ENCODE assay signal across 9 cellular contexts in the genomic region with DNA sequence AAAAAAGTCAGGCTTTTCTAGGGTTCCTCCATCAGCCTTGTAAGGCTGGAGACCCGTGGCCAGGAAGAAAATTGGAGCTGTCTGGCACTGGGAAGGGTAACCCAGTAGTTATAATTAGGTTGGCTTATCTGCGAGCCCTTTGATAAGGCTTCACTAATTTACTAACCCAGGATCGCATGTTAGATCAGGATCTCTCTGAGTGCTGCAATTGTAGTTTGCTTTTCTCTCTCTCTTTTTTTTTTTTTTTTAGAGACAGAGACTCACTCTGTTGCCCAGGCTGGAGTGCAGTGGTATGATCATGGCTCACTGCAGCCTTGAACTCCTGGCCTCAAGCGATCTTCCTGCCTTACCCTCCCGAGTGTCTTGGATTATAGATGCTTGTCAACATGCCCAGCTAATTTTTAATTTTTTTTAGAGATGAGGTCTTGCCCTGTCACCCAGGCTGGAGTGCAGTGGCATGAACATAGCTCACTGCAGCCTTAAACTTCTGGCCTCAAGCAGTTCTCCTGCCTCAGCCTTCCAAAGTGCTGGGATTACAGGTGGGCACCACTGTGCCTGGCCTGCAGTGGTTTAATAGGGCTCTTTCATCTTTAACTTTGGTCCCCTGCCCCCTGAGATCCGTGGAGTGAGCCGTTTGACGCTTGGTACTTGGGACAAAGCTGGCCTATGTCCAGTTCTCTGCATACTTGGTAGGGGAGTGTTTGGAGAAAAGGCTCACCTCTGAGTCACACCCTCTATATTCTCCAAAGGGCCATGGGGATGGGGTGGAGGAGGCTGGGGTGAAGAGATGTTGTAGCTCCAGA. TPM values are rescaled to one million over a fixed set of nuclear protein-coding genes. Genes with fewer than 3 reads are reported as not detected.
A peak's percentile ranks its signal among the peaks of the same experiment; 100 is the strongest.
DNase-seq lines count a peak whose midpoint lies in the region; ATAC-seq, FAIRE-seq and TF ChIP-seq lines count a peak whose summit lies in the region.
"Had no signal": no experiment of that assay in that cellular context is flagged by ENCODE, and none has a peak within 500 bp of the region (broad histone marks: within the 10 kb centered on the region; RNA-seq: fewer than 3 reads in every experiment).

No MANE protein-coding gene starts in this region.

- POLR2A ChIA-PET in CD8-positive, alpha-beta memory T cell (lab: Charles Lee): no interaction called here
- POLR2A ChIA-PET in K562 (lab: Yijun Ruan, JAX): interaction anchor here (1.0 to 1.1 kb wide), 4 partner anchors 9 to 78 kb away, joined by 3 to 4 read pairs (median 4); a partner anchor contains a TSS

- TF ChIP-seq CTCF in K562 (IDR thresholded peaks at IDR 0.05 in 2 of 3, conservative IDR thresholded peaks at IDR 0.05 in 1 of 3; ENCODE audit: insufficient read depth in 2 of 3, low read depth in 1 of 3, low read length in 3 of 3): no peak
- no peak for TF ChIP-seq CTCF in uterus (IDR thresholded peaks at IDR 0.05)

- no peaks in the 10 kb centered on the region for H3K9me3 ChIP-seq in CD8-positive, alpha-beta memory T cell (ENCODE audit: low read length)
- H3K9me3 ChIP-seq in HUES6 (ENCODE audit: control insufficient read depth, insufficient read depth, low read depth, low read length): peaks cover 13% of the 10 kb centered on the region
- peaks cover 16% of the 10 kb centered on the region for H3K9me3 ChIP-seq in K562 (replicated peaks; ENCODE audit: control insufficient read depth, insufficient read depth, low read depth, low read length)
- H3K9me3 ChIP-seq in uterus: no peaks in the 10 kb centered on the region

- H4K20me1 ChIP-seq in K562 (replicated peaks; ENCODE audit: control insufficient read depth, insufficient read depth, low read length): no peaks in the 10 kb centered on the region

- H3K36me3 ChIP-seq in CD8-positive, alpha-beta memory T cell (ENCODE audit: insufficient read depth, low read length): no peaks in the 10 kb centered on the region
- H3K36me3 ChIP-seq in HUES6 (ENCODE audit: control insufficient read depth, insufficient read depth, low read length) (no peaks in the 10 kb centered on the region), K562 (ENCODE audit: control insufficient read depth, insufficient read depth, low read length) (peaks cover 19% of the 10 kb centered on the region), uterus (no peaks in the 10 kb centered on the region)

- H3K9ac ChIP-seq in HUES6 (ENCODE audit: low read length): no peak overlapping the region
- no peak overlapping the region for H3K9ac ChIP-seq in K562 (ENCODE audit: insufficient read depth in 1 of 2, low read depth in 2 of 2, low read length in 2 of 2)

- no peaks in the 10 kb centered on the region for H3K27me3 Mint-ChIP-seq in CD8-positive, alpha-beta memory T cell

- WGBS in K562 (ENCODE audit: insufficient coverage, low coverage, missing lambda C conversion rate): 30% methylated on average over 8 of the region's 8 CpGs

- H3K4me2 ChIP-seq in K562 (ENCODE audit: insufficient read depth, low read length): no peak overlapping the region

- H3K27ac Mint-ChIP-seq in CD8-positive, alpha-beta memory T cell: peak overlapping the region; percentile 22 to 94 (median 54)

- no peak overlapping the region for H3K4me3 ChIP-seq in CD8-positive, alpha-beta memory T cell (ENCODE audit: low read length)
- H3K4me3 ChIP-seq in HUES6 (ENCODE audit: low read depth, low read length): no peak overlapping the region
- no peak overlapping the region for H3K4me3 ChIP-seq in K562
- H3K4me3 ChIP-seq in uterus: no peak overlapping the region

- CTCF ChIA-PET in CD8-positive, alpha-beta memory T cell (lab: Charles Lee): interaction anchor here (0.6 to 1.4 kb wide), 2 partner anchors 8 to 16 kb away, joined by 3 to 4 read pairs; no protein-coding TSS in a partner anchor
- CTCF ChIA-PET in K562 (lab: Yijun Ruan, JAX; ENCODE audit: low intra/inter-chr PET ratio): no interaction called here

- H3K27me3 ChIP-seq in CD8-positive, alpha-beta memory T cell (ENCODE audit: insufficient read depth, low read length, poor library complexity, severe bottlenecking): no peaks in the 10 kb centered on the region
- H3K27me3 ChIP-seq in HUES6 (ENCODE audit: control insufficient read depth, insufficient read depth, low read length) (no peaks in the 10 kb centered on the region), K562 (ENCODE audit: control insufficient read depth in 2 of 2, insufficient read depth in 2 of 2, low read length in 2 of 2) (no peaks in the 10 kb centered on the region), uterus (no peaks in the 10 kb centered on the region)

- H2AFZ ChIP-seq in K562 (ENCODE audit: low read depth, low read length): no peak overlapping the region

- no TSS peak for BruUV-seq in K562 (replicated peaks; lab: Mats Ljungman, UMichigan)

- no peak for TF ChIP-seq EP300 in K562 (IDR thresholded peaks at IDR 0.05; ENCODE audit: low read length)

- H3K4me3 Mint-ChIP-seq in CD8-positive, alpha-beta memory T cell: no peak overlapping the region
- H3K4me3 Mint-ChIP-seq: immature natural killer cell had no signal

- intact Hi-C loops in K562 (cut with micrococcal nuclease) (no loop called here), uterus (cut with DNase I; ENCODE audit: low total_unique reads) (no loop called here)

- FAIRE-seq in K562 (lab: Jason Lieb, UNC): peak; percentile 35

- no peak for TF ChIP-seq POLR2A in K562 (conservative IDR thresholded peaks at IDR 0.05)
- no peak for TF ChIP-seq POLR2A in uterus (IDR thresholded peaks at IDR 0.05)

- no peaks in the 10 kb centered on the region for H3K9me1 ChIP-seq in K562 (ENCODE audit: control insufficient read depth, insufficient read depth, low read length)

- H3K9me3 Mint-ChIP-seq in CD8-positive, alpha-beta memory T cell: peaks cover 0 to 4% (median 3%) of the 10 kb centered on the region in 5 donors
- H3K9me3 Mint-ChIP-seq: immature natural killer cell had no signal

- peaks cover 88% of the 10 kb centered on the region for H3K79me2 ChIP-seq in K562 (ENCODE audit: control insufficient read depth, insufficient read depth, low read length)

- DNase-seq in CD8-positive, alpha-beta memory T cell: peak in 1 of 5 donors; percentile 10
- DNase-seq in K562 (ENCODE audit: extremely low read depth in 1 of 4, low spot score in 3 of 4): no peak
- peak; percentile 66 for DNase-seq in myocyte (ENCODE audit: low read depth)
- DNase-seq in NOMO-1 treated with dmso at 0.1 percent for 144 hours (lab: John Stamatoyannopoulos, UW; ENCODE audit: unreplicated experiment): no peak
- DNase-seq in uterus: no peak
- DNase-seq: immature natural killer cell had no signal

- peaks cover 32% of the 10 kb centered on the region for H3K4me1 ChIP-seq in CD8-positive, alpha-beta memory T cell (ENCODE audit: insufficient read depth, low read length)
- H3K4me1 ChIP-seq in HUES6 (ENCODE audit: control insufficient read depth, insufficient read depth, low read length): peaks cover 30% of the 10 kb centered on the region
- H3K4me1 ChIP-seq in K562 (replicated peaks in 1 of 2; ENCODE audit: control insufficient read depth in 2 of 2, insufficient read depth in 2 of 2, low read length in 2 of 2): no peaks in the 10 kb centered on the region; a peak in 1 of 5 replicates
- no peaks in the 10 kb centered on the region for H3K4me1 ChIP-seq in uterus

- no peak for TF ChIP-seq RAD21 in K562 (CRISPR knock-in tag; conservative IDR thresholded peaks at IDR 0.05 in 1 of 2, IDR thresholded peaks at IDR 0.05 in 1 of 2)

- H3K36me3 Mint-ChIP-seq in CD8-positive, alpha-beta memory T cell: peaks cover 10 to 25% (median 13%) of the 10 kb centered on the region in 3 donors

- ATAC-seq in K562 (no peak; the same call in 2 of the 3 replicates), HG03457 (IDR thresholded peaks at IDR 0.05; ENCODE audit: unreplicated experiment) (no peak), GM21360 (IDR thresholded peaks at IDR 0.05; ENCODE audit: unreplicated experiment) (no peak)

- in situ Hi-C loops in K562 (cut with MboI): no loop called here

- H3K4me1 Mint-ChIP-seq in CD8-positive, alpha-beta memory T cell: peaks cover 36 to 81% (median 63%) of the 10 kb centered on the region in 3 donors

- H3K27ac ChIP-seq in CD8-positive, alpha-beta memory T cell (ENCODE audit: low read depth, low read length): no peak overlapping the region
- 0 out of 2 replicates have a peak overlapping the region, but pooled peaks have one; percentile 45 for H3K27ac ChIP-seq in HUES6 (ENCODE audit: low read depth, low read length)
- no peak overlapping the region for H3K27ac ChIP-seq in K562 (ENCODE audit: extremely low read depth, low read depth, low read length)
- H3K27ac ChIP-seq in uterus: no peak overlapping the region

TF ChIP-seq in K562, 482 proteins besides CTCF, POLR2A, EP300 and RAD21:
- TF ChIP-seq ZNF766 (CRISPR knock-in tag; conservative IDR thresholded peaks at IDR 0.05): no peak
- TF ChIP-seq NFIC (IDR thresholded peaks at IDR 0.05): 0 out of 2 replicates have a peak, but pooled peaks have one; percentile 21
TF ChIP-seq in K562: peak in this region for 1.

RNA-seq across cellular contexts. Expression of a gene that starts 17.2 kb away (rescaled TPM):
- total RNA-seq in CD8-positive, alpha-beta memory T cell: 10 to 100 TPM; 64.6 to 64.8 TPM
- polyA plus RNA-seq in CD8-positive, alpha-beta memory T cell: 9.9 TPM
- 141 and 264 TPM in 2 replicates for total RNA-seq in K562 (2011; cell fraction: chromatin; rRNA removed; ENCODE audit: low replicate concordance)
- 136 and 143 TPM in 2 replicates for total RNA-seq in K562 (2011; cell fraction: nucleolus; rRNA removed)
- 122 and 132 TPM in 2 replicates for total RNA-seq in K562 (2011; cell fraction: nucleoplasm; rRNA removed)
- 12.5 and 15.7 TPM in 2 replicates for total RNA-seq in K562 (2014; rRNA removed)
- total RNA-seq in K562 (2014; rRNA removed; fragmentation: Illumina TruSeq; extraction: Trizol): 9.5 and 10.0 TPM in 2 replicates
- total RNA-seq in K562 (2015; rRNA removed; fragmentation: Illumina TruSeq; extraction: Trizol): 7.4 and 8.8 TPM in 2 replicates
- 39.9 and 41.6 TPM in 2 replicates for total RNA-seq in K562 (2021)
- 9.9 and 13.8 TPM in 2 replicates for polyA plus RNA-seq in K562 (2011; rRNA removed)
- 13.3 and 15.4 TPM in 2 replicates for polyA plus RNA-seq in K562 (2011; cell fraction: cytosol; rRNA removed)
- polyA plus RNA-seq in K562 (2011; cell fraction: nucleus; rRNA removed): 35.3 and 52.6 TPM in 2 replicates
- 32.3 and 37.8 TPM in 2 replicates for polyA plus RNA-seq in K562 (2012)
- 27.2 and 27.9 TPM in 2 replicates for polyA plus RNA-seq in K562 (2014; fragmentation: Illumina TruSeq; extraction: Trizol)
- 1 to 10 TPM; 3.9 to 4.4 TPM for polyA plus RNA-seq in K562 (2014; fragmentation: Nextera tagmentation; extraction: Ambion mirVana)
- polyA plus RNA-seq in K562 (2014; rRNA removed): 14.2 and 15.6 TPM in 2 replicates
- 35.0 and 39.8 TPM in 2 replicates for polyA minus RNA-seq in K562 (2011; rRNA and poly(A)+ RNA removed)
- 36.8 and 44.5 TPM in 2 replicates for polyA minus RNA-seq in K562 (2011; cell fraction: cytosol; rRNA and poly(A)+ RNA removed)
- 28.7 and 39.2 TPM in 2 replicates for polyA minus RNA-seq in K562 (2011; cell fraction: nucleus; rRNA and poly(A)+ RNA removed)
- total RNA-seq in myocyte: 7.2 and 7.4 TPM in 2 replicates
- 31.0 TPM for polyA plus RNA-seq in myocyte (2012)
- total RNA-seq in uterus: 10 to 100 TPM; 12.1 to 39.2 (median 18.6) TPM
